ENCODE assay signal across 18 cellular contexts in the genomic region with DNA sequence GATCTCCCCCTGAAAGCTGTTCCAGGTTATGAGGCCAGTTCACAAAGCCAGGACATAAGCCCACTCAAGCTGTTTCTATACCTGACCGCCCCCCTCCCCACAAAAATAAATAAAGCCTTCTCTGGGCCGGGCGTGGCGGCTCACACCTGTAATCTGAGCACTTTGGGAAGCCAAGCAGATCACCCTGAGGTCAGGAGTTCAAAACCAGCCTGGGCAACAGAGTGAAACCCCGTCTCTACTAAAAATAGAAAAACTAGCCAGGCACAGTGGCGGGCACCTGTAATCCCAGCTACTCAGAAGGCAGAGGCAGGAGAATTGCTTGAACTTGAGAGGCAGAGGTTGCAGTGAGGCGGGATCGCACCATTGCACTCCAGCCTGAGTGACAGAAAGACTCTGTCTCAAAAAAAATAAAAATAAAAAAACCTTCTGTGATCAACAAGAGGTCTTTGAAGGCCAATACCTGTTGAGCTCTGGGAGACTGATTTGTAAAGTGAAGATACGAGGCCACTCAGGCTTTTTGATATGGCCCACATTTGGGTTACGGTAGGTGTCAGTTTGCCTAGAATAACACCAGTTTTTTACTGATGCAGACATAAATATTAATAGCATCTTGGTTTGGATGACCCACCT.
"Had no signal": no experiment of that assay in that cellular context is flagged by ENCODE, and none has a peak within 500 bp of the region (broad histone marks: within the 10 kb centered on the region; RNA-seq: fewer than 3 reads in every experiment).

No MANE protein-coding gene starts in this region.

- H3K9me3 Mint-ChIP-seq: type B pancreatic cell had no signal

- H3K36me3 ChIP-seq: prostate gland had no signal

- H3K27me3 Mint-ChIP-seq: activated CD8-positive, alpha-beta memory T cell treated with anti-CD3 and anti-CD28 coated beads, Interleukin-2, amount 10 ng/mL, durations not matched to agents 7 days and 5 days; activated naive CD8-positive, alpha-beta T cell treated with anti-CD3 and anti-CD28 coated beads for 36 hours; activated T-cell treated with anti-CD3 and anti-CD28 coated beads, Interleukin-2, amount 50 U/mL, for 24 hours; natural killer cell treated with Interleukin-12 subunit alpha and Interleukin-12 subunit beta and Interleukin-15 and Interleukin-18, amount 100 ng/mL, for 72 hours; type B pancreatic cell had no signal

- H3K4me3 ChIP-seq: prostate gland, suprapubic skin had no signal

- H3K27me3 ChIP-seq: suprapubic skin had no signal

- ATAC-seq: activated CD8-positive, alpha-beta memory T cell treated with anti-CD3 and anti-CD28 coated beads, Interleukin-2, amount 10 ng/mL, durations not matched to agents 7 days and 5 days; left lobe of liver; natural killer cell treated with Interleukin-12 subunit alpha and Interleukin-12 subunit beta and Interleukin-15 and Interleukin-18, amount 100 ng/mL, for 72 hours; sciatic nerve; stimulated activated naive CD8-positive, alpha-beta T cell treated with anti-CD3 and anti-CD28 coated beads, Interleukin-15, Interleukin-2, amounts not matched to agents 100 U/mL and 50 U/mL, for 24 hours had no signal

- H3K9me3 ChIP-seq: prostate gland, suprapubic skin had no signal

- DNase-seq: activated CD4-positive, CD25-positive, alpha-beta regulatory T cell; activated CD8-positive, alpha-beta memory T cell treated with anti-CD3 and anti-CD28 coated beads, Interleukin-2, amount 10 ng/mL, durations not matched to agents 7 days and 5 days; activated effector memory CD4-positive, alpha-beta T cell treated with Interleukin-2 at 50 U/mL for 16 hours; activated naive CD8-positive, alpha-beta T cell treated with anti-CD3 and anti-CD28 coated beads for 36 hours; activated T-cell treated with anti-CD3 and anti-CD28 coated beads, Interleukin-2, amount 50 U/mL, for 24 hours; glutamatergic neuron; mammary epithelial cell; occipital lobe; stimulated activated CD4-positive, alpha-beta T cell treated with anti-CD3 and anti-CD28 coated beads, Interleukin-12 subunit alpha, Interleukin-12 subunit beta, amount 100 ng/mL, for 4 hours; stimulated activated CD4-positive, alpha-beta T cell treated with anti-CD3 and anti-CD28 coated beads, Interleukin-2, amount 100 ng/mL, for 48 hours; stimulated activated naive CD8-positive, alpha-beta T cell treated with anti-CD3 and anti-CD28 coated beads, Interleukin-15, Interleukin-2, amounts not matched to agents 100 U/mL and 50 U/mL, for 24 hours had no signal

- H3K27ac ChIP-seq: prostate gland, suprapubic skin had no signal

- H3K27ac Mint-ChIP-seq: activated CD8-positive, alpha-beta memory T cell treated with anti-CD3 and anti-CD28 coated beads, Interleukin-2, amount 10 ng/mL, durations not matched to agents 7 days and 5 days; natural killer cell treated with Interleukin-12 subunit alpha and Interleukin-12 subunit beta and Interleukin-15 and Interleukin-18, amount 100 ng/mL, for 72 hours; T-helper 1 cell treated with Interleukin-12 subunit alpha and Interleukin-12 subunit beta and Interleukin-4 antibody, amounts not matched to agents 30 μg/mL and 1 μg/mL, for 36 hours; type B pancreatic cell had no signal

- H3K4me3 Mint-ChIP-seq: activated CD8-positive, alpha-beta memory T cell treated with anti-CD3 and anti-CD28 coated beads, Interleukin-2, amount 10 ng/mL, durations not matched to agents 7 days and 5 days; natural killer cell treated with Interleukin-12 subunit alpha and Interleukin-12 subunit beta and Interleukin-15 and Interleukin-18, amount 100 ng/mL, for 72 hours; T-helper 1 cell treated with Interleukin-12 subunit alpha and Interleukin-12 subunit beta and Interleukin-4 antibody, amounts not matched to agents 30 μg/mL and 1 μg/mL, for 36 hours; type B pancreatic cell had no signal

- H3K36me3 Mint-ChIP-seq: natural killer cell treated with Interleukin-12 subunit alpha and Interleukin-12 subunit beta and Interleukin-15 and Interleukin-18, amount 100 ng/mL, for 72 hours; type B pancreatic cell had no signal
